Comparison of ENCODE assay signal across 12 cellular contexts in the genomic region with DNA sequence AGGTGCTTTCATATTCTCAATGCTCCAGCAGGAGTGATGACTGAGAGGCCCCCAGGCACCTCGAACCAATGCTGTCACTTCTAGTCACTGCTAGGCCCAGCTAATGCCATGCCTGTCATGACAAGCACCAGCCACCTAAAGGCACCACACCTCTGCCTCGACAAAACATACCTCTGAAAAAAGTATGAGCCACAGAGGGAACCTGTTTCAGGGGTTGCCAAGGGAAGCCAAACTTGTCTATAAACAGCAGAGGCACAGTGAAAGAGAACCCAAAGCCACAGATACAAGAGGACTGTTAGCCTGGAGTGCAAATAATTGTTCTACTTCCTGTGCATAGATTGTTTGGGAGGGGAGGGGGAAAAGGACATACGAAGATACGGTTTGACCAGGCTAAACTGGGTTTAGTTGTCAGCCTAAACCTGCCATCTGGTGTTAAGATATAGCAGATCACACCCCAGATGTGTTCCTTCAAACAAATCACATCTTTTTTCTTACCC. TPM values are rescaled to one million over a fixed set of nuclear protein-coding genes. Genes with fewer than 3 reads are reported as not detected.
A peak's percentile ranks its signal among the peaks of the same experiment; 100 is the strongest.
DNase-seq lines count a peak whose midpoint lies in the region; ATAC-seq and TF ChIP-seq lines count a peak whose summit lies in the region.
"Had no signal": no experiment of that assay in that cellular context is flagged by ENCODE, and none has a peak within 500 bp of the region (broad histone marks: within the 10 kb centered on the region; RNA-seq: fewer than 3 reads in every experiment).

No MANE protein-coding gene starts in this region.

- no peaks in the 10 kb centered on the region for H3K27me3 ChIP-seq in uterus
- H3K27me3 ChIP-seq: upper lobe of left lung had no signal

- DNase-seq in NCI-H2171 treated with DMSO at 0.1 percent for 48 hours (lab: John Stamatoyannopoulos, UW), result peak; percentile 30
- no peak for DNase-seq in NCI-H2171 (lab: John Stamatoyannopoulos, UW)
- peak; percentile 59 for DNase-seq in fibroblast of the conjunctiva (ENCODE audit: low read depth)
- no peak for DNase-seq in uterus
- no peak for DNase-seq in KG1 (lab: John Stamatoyannopoulos, UW)
- DNase-seq in inferior parietal cortex (ENCODE audit: extremely low spot score), result no peak
- no peak for DNase-seq in germinal center (ENCODE audit: low spot score)
- DNase-seq: AML-193, hypothalamus, upper lobe of left lung had no signal

- H3K4me3 ChIP-seq in uterus, result no peak overlapping the region
- H3K4me3 ChIP-seq: skin epidermis, upper lobe of left lung had no signal

- H3K4me1 ChIP-seq in uterus, result no peaks in the 10 kb centered on the region

- no peaks in the 10 kb centered on the region for H3K36me3 ChIP-seq in uterus
- H3K36me3 ChIP-seq: upper lobe of left lung had no signal

- no peak for TF ChIP-seq POLR2A in uterus (IDR thresholded peaks at IDR 0.05)

- no peaks in the 10 kb centered on the region for H3K9me3 ChIP-seq in uterus
- H3K9me3 ChIP-seq: upper lobe of left lung had no signal

- peak overlapping the region; percentile 25 to 36 for H3K27ac ChIP-seq in uterus

- no peak for TF ChIP-seq CTCF in uterus (IDR thresholded peaks at IDR 0.05)

- peak; percentile 55 for ATAC-seq in SK-N-SH treated with all-trans-retinoic acid at 6 μM for 48 hours

- intact Hi-C loops in uterus (cut with DNase I; ENCODE audit: low total_unique reads), result no loop called here

TF ChIP-seq in SK-N-SH treated with all-trans-retinoic acid at 6 μM for 48 hours, 23 proteins besides CTCF, POLR2A, EP300 and RAD21:
- TF ChIP-seq TOX (CRISPR knock-in tag; IDR thresholded peaks at IDR 0.05; ENCODE audit: borderline replicate concordance) (no peak), ARNTL (CRISPR knock-in tag; IDR thresholded peaks at IDR 0.05; ENCODE audit: borderline replicate concordance, low read depth) (no peak), GLIS3 (CRISPR knock-in tag; IDR thresholded peaks at IDR 0.05) (no peak), ZFP30 (CRISPR knock-in tag; IDR thresholded peaks at IDR 0.05) (no peak), BACH2 (CRISPR knock-in tag; IDR thresholded peaks at IDR 0.05; ENCODE audit: borderline replicate concordance) (no peak), TCF4 (CRISPR knock-in tag; IDR thresholded peaks at IDR 0.05; ENCODE audit: borderline replicate concordance) (no peak), ISL1 (CRISPR knock-in tag; IDR thresholded peaks at IDR 0.05) (no peak)

RNA-seq across cellular contexts. Expression of a gene that starts 45.9 kb away (rescaled TPM):
- 100 to 1,000 TPM in 1 of 4 donors, 10 to 100 TPM in 3; 85.9 to 293 (median 93.4) TPM for total RNA-seq in uterus

Comparison
In these comparisons a context has a peak if more than half of its experiments do, and no peak if none do; other contexts are left out.
1. DNase-seq: peak in NCI-H2171 treated with DMSO at 0.1 percent for 48 hours (single experiment) and fibroblast of the conjunctiva (single experiment); none in NCI-H2171 (single experiment), uterus (0 of 2), KG1 (single experiment), inferior parietal cortex (single experiment) and germinal center (single experiment).